In genomic region chr7:18693401-18693800, GRCh38 we compare ENCODE assay signal across 8 cellular contexts.
A peak's percentile ranks its signal among the peaks of the same experiment; 100 is the strongest.
DNase-seq lines count a peak whose midpoint lies in the region; ATAC-seq and TF ChIP-seq lines count a peak whose summit lies in the region.

No MANE protein-coding gene starts in this region.

- TF ChIP-seq POLR2A in stomach (IDR thresholded peaks at IDR 0.05) = no peak

- H3K36me3 ChIP-seq in smooth muscle cell (ENCODE audit: low read depth) (no peaks in the 10 kb centered on the region), stomach (no peaks in the 10 kb centered on the region)

- TF ChIP-seq EP300 in stomach (IDR thresholded peaks at IDR 0.05) = no peak

- H3F3A ChIP-seq in smooth muscle cell (ENCODE audit: low read depth) = no peaks in the 10 kb centered on the region

- H3T11ph ChIP-seq in H9 (ENCODE audit: low read length) = no peak overlapping the region

- H3K27me3 ChIP-seq in H9 (ENCODE audit: insufficient read depth, low read length) (no peaks in the 10 kb centered on the region), smooth muscle cell (ENCODE audit: low read depth) (no peaks in the 10 kb centered on the region), stomach (no peaks in the 10 kb centered on the region)

- no peak overlapping the region for H2AK5ac ChIP-seq in H9 (ENCODE audit: insufficient read length, low read length)

- WGBS in H9 (ENCODE audit: extremely low coverage, insufficient read length, low lambda C conversion rate) = no CpG with 5 or more reads among the region's 4 CpGs
- WGBS in smooth muscle cell (ENCODE audit: low lambda C conversion rate) = 11% methylated on average over 4 of the region's 4 CpGs
- WGBS in stomach, 5 donors = 22 to 38% (median 30%) methylated on average over 4 of the region's 4 CpGs

- no peak overlapping the region for H3K4ac ChIP-seq in H9 (ENCODE audit: low read depth, low read length)

- no peak overlapping the region for H2BK120ac ChIP-seq in H9 (ENCODE audit: low read depth, low read length, poor library complexity, severe bottlenecking)

- H3K79me2 ChIP-seq in H9 (ENCODE audit: insufficient read depth, low read length) (no peaks in the 10 kb centered on the region), smooth muscle cell (ENCODE audit: low read depth) (no peaks in the 10 kb centered on the region)

- H3K14ac ChIP-seq in H9 (ENCODE audit: insufficient read depth, low read length) = no peak overlapping the region

- H3K4me3 ChIP-seq in smooth muscle cell (no peak overlapping the region), stomach (no peak overlapping the region)

- intact Hi-C loops in stomach (cut with DNase I; ENCODE audit: low total_unique reads) = no loop called here

- H2BK12ac ChIP-seq in H9 (ENCODE audit: insufficient read length, low read depth, low read length) = no peak overlapping the region

- no peak overlapping the region for H3K18ac ChIP-seq in H9 (ENCODE audit: insufficient read length, low read depth, low read length)

- TF ChIP-seq CTCF in H9 (conservative IDR thresholded peaks at IDR 0.05) (peak; percentile 67), RWPE1 (conservative IDR thresholded peaks at IDR 0.05; ENCODE audit: low read depth) (peak; percentile 62), smooth muscle cell (IDR thresholded peaks at IDR 0.05; ENCODE audit: borderline replicate concordance, insufficient read depth, poor library complexity, severe bottlenecking) (peak; percentile 57), stomach (IDR thresholded peaks at IDR 0.05) (peak in 3 of 7 experiments; percentile 25 to 41 (median 40))

- no peak overlapping the region for H3K9ac ChIP-seq in H9 (ENCODE audit: extremely low read depth, insufficient read length, low read length)
- H3K9ac ChIP-seq in smooth muscle cell (ENCODE audit: low read depth) = no peak overlapping the region

- no peak overlapping the region for H3K56ac ChIP-seq in H9 (ENCODE audit: insufficient read length, low read depth, low read length)

- no peak overlapping the region for H4K5ac ChIP-seq in H9 (ENCODE audit: insufficient read length, low read depth, low read length)

- no peak overlapping the region for H3K23ac ChIP-seq in H9 (ENCODE audit: insufficient read length, low read depth, low read length)

- H4K91ac ChIP-seq in H9 (ENCODE audit: insufficient read length, low read depth, low read length) = no peak overlapping the region

- H3K27ac ChIP-seq in H9 (ENCODE audit: insufficient read length, low read depth, low read length) (no peak overlapping the region), RWPE1 (no peak overlapping the region), smooth muscle cell (ENCODE audit: low read depth) (no peak overlapping the region), stomach (no peak overlapping the region)

- H3K4me3 Mint-ChIP-seq in H9 = no peak overlapping the region

- CTCF ChIA-PET in RWPE1 (lab: Yijun Ruan, JAX) = interaction anchor here (0.6 to 1.2 kb wide), 3 partner anchors 341 to 886 kb away, joined by 3 read pairs; no protein-coding TSS in a partner anchor

- ATAC-seq in HG02973 (IDR thresholded peaks at IDR 0.05; ENCODE audit: unreplicated experiment) = no peak

- H3K23me2 ChIP-seq in H9 (ENCODE audit: insufficient read length, low read depth, low read length, poor library complexity, severe bottlenecking) = no peaks in the 10 kb centered on the region

- no peaks in the 10 kb centered on the region for H3K36me3 Mint-ChIP-seq in H9 (ENCODE audit: insufficient read depth in 1 of 3, low read depth in 3 of 3)

- H3K79me1 ChIP-seq in H9 (ENCODE audit: insufficient read depth, low read depth, low read length, poor library complexity, severe bottlenecking) = no peaks in the 10 kb centered on the region

- H3K9me3 Mint-ChIP-seq in H9 = no peaks in the 10 kb centered on the region; a peak in 1 of 5 replicates

- H2AFZ ChIP-seq in H9 (ENCODE audit: low read length) = no peak overlapping the region
- H2AFZ ChIP-seq in smooth muscle cell (ENCODE audit: low read depth) = peak overlapping the region; percentile 49

- DNase-seq in H9 = no peak
- peak; percentile 20 for DNase-seq in RWPE1 (ENCODE audit: low spot score)
- DNase-seq in fibroblast of the conjunctiva (ENCODE audit: low read depth) = peak; percentile 91
- DNase-seq in smooth muscle cell (lab: John Stamatoyannopoulos, UW; ENCODE audit: unreplicated experiment) = no peak
- no peak for DNase-seq in stomach
- no peak for DNase-seq in cerebellum (ENCODE audit: low spot score)
- DNase-seq in stimulated activated CD8-positive, alpha-beta memory T cell treated with anti-CD3 and anti-CD28 coated beads, Interleukin-4, amount 100 ng/mL, for 48 hours = no peak

- H2BK20ac ChIP-seq in H9 (ENCODE audit: low read depth, low read length, poor library complexity, severe bottlenecking) = no peak overlapping the region

- H3K4me1 Mint-ChIP-seq in H9 = no peaks in the 10 kb centered on the region

- H2BK5ac ChIP-seq in H9 (ENCODE audit: insufficient read length, low read length) = no peak overlapping the region

- H3K27ac Mint-ChIP-seq in H9 = no peak overlapping the region

- no peak overlapping the region for H2BK15ac ChIP-seq in H9 (ENCODE audit: low read depth, low read length)

- H3K9me3 ChIP-seq in H9 (ENCODE audit: control insufficient read depth, low read depth, low read length) (no peaks in the 10 kb centered on the region), smooth muscle cell (replicated peaks; ENCODE audit: low read depth) (no peaks in the 10 kb centered on the region), stomach (no peaks in the 10 kb centered on the region)

- H4K20me1 ChIP-seq in H9 (ENCODE audit: control insufficient read depth, insufficient read depth, insufficient read length) (no peaks in the 10 kb centered on the region), smooth muscle cell (ENCODE audit: low read depth) (no peaks in the 10 kb centered on the region)

- POLR2A ChIA-PET in RWPE1 (lab: Yijun Ruan, JAX; ENCODE audit: low non-redundant PET) = no interaction called here

- H4K8ac ChIP-seq in H9 (replicated peaks; ENCODE audit: insufficient read length, low read depth, low read length) = no peak overlapping the region

- no peaks in the 10 kb centered on the region for H3K27me3 Mint-ChIP-seq in H9 (ENCODE audit: low read depth)

- H3K4me1 ChIP-seq in H9 (ENCODE audit: insufficient read depth, low read length) (no peaks in the 10 kb centered on the region), smooth muscle cell (ENCODE audit: low read depth) (no peaks in the 10 kb centered on the region), stomach (peaks cover 0 to 4% (median 0%) of the 10 kb centered on the region in 4 donors)

- H3K4me2 ChIP-seq in H9 (ENCODE audit: insufficient read depth, insufficient read length, low read length) (no peak overlapping the region), smooth muscle cell (peak overlapping the region; percentile 12)

Comparison
In these comparisons a context has a peak if more than half of its experiments do, and no peak if none do; other contexts are left out.
1. DNase-seq: peak in RWPE1 (single experiment) and fibroblast of the conjunctiva (single experiment); none in H9 (single experiment), smooth muscle cell (single experiment), stomach (single experiment), cerebellum (single experiment) and stimulated activated CD8-positive, alpha-beta memory T cell treated with anti-CD3 and anti-CD28 coated beads, Interleukin-4, amount 100 ng/mL, for 48 hours (single experiment).